Comparison of ENCODE assay signal across 21 cellular contexts in genomic region chr10:61529208-61529607, GRCh38.
"Had no signal": no experiment of that assay in that cellular context is flagged by ENCODE, and none has a peak within 500 bp of the region (broad histone marks: within the 10 kb centered on the region; RNA-seq: fewer than 3 reads in every experiment).

No MANE protein-coding gene starts in this region.

- ATAC-seq: Panc1, SK-N-SH treated with all-trans-retinoic acid at 6 μM for 48 hours had no signal

- DNase-seq: KBM-7, MM.1S, MV-4-11, NCI-H1048, NCI-H1105, NCI-H1417, NCI-H1436 treated with DMSO at 0.1 percent for 48 hours, NCI-H1694, NCI-H187 treated with DMSO at 0.1 percent for 48 hours, NCI-H2029 treated with DMSO at 0.1 percent for 48 hours, NCI-H2107, NCI-H2227 treated with DMSO at 0.1 percent for 48 hours, NCI-H524, NCI-H526 treated with DMSO at 0.1 percent for 48 hours, NCI-H748 treated with DMSO at 0.1 percent for 48 hours, SHP77, SJCRH30, T-helper 1 cell had no signal

- H3K27ac ChIP-seq: RWPE1, SJCRH30 had no signal

- H3K27me3 ChIP-seq: SJCRH30 had no signal

- H3K9me3 ChIP-seq: SJCRH30 had no signal

- H3K36me3 ChIP-seq: SJCRH30 had no signal

- H3K4me1 ChIP-seq: SJCRH30 had no signal

- H3K4me3 ChIP-seq: SJCRH30 had no signal
